ENCODE assay signal across 13 cellular contexts in the genomic region with DNA sequence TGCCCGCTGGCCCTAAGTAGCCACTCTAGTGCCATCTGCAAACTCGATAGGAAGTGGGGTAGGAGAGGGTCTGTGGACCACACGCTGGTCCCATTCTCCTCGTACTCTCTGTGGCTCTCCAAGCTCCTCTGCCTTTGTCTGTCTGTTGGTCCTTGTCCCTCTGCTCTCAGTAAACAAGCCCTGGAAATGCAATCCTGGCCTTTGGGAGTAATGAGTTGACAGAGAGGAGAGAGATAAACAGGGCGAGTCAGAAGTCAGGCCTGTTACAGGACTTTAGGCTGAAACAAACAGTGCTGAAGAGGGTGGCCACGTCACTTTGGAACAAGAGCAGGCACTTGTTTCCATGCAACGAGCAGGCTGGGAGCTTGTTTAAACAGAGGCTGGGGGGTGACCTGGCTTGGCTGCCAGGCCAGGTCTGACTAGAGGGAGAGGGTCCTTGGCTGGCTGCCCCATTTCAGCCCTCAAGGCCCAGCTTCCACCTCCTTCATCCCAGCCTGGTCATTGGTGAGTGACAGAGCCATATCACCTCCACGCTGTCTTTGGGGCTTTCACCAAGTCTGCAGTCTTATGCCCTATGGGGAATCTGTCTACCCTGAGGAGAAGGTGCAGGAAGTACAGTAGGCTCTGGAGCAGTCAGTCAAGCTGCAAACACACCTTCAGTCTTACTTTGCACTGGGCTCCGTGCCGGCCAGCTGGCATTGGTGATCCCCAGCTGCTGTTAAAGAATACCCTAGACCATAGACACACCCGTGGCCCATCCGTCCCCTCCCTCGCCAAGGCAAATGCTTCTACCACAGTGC. TPM values are rescaled to one million over a fixed set of nuclear protein-coding genes. Genes with fewer than 3 reads are reported as not detected.
DNase-seq lines count a peak whose midpoint lies in the region; ATAC-seq, FAIRE-seq and TF ChIP-seq lines count a peak whose summit lies in the region.
"Had no signal": no experiment of that assay in that cellular context is flagged by ENCODE, and none has a peak within 500 bp of the region (broad histone marks: within the 10 kb centered on the region; RNA-seq: fewer than 3 reads in every experiment).

No MANE protein-coding gene starts in this region.

- TF ChIP-seq CTCF in bronchial epithelial cell (IDR thresholded peaks at IDR 0.05; ENCODE audit: insufficient read depth, low read length, severe bottlenecking) (no peak), right lobe of liver (IDR thresholded peaks at IDR 0.05) (no peak), transverse colon (IDR thresholded peaks at IDR 0.05) (no peak), esophagus muscularis mucosa (IDR thresholded peaks at IDR 0.05) (no peak)

- H3K36me3 ChIP-seq in bronchial epithelial cell (ENCODE audit: control insufficient read depth, insufficient read depth, low read length) = peaks cover 14% of the 10 kb centered on the region
- H3K36me3 ChIP-seq in right lobe of liver = peaks cover 0 to 7% (median 3%) of the 10 kb centered on the region in 4 donors
- H3K36me3 ChIP-seq in transverse colon = peaks cover 0 to 8% (median 2%) of the 10 kb centered on the region in 4 donors
- peaks cover 20 to 67% (median 29%) of the 10 kb centered on the region in 4 donors for H3K36me3 ChIP-seq in esophagus muscularis mucosa

- H3K4me1 ChIP-seq in right lobe of liver (peaks cover 1 to 54% (median 25%) of the 10 kb centered on the region in 4 donors), transverse colon (peaks cover 0 to 33% (median 14%) of the 10 kb centered on the region in 4 donors), esophagus muscularis mucosa (peaks cover 14 to 24% (median 19%) of the 10 kb centered on the region in 4 donors)

- H3K27me3 ChIP-seq in bronchial epithelial cell (ENCODE audit: control insufficient read depth, insufficient read depth, low read length) (no peaks in the 10 kb centered on the region), right lobe of liver (no peaks in the 10 kb centered on the region), transverse colon (no peaks in the 10 kb centered on the region), esophagus muscularis mucosa (no peaks in the 10 kb centered on the region)
- H3K27me3 ChIP-seq: adrenal gland had no signal

- intact Hi-C loops in right lobe of liver (cut with DNase I) = no loop called here
- intact Hi-C loops in transverse colon (cut with DNase I; ENCODE audit: low total_unique reads) = no loop called here
- intact Hi-C loops in esophagus muscularis mucosa (cut with DNase I) = no loop called here

- in situ Hi-C loops in transverse colon (cut with MboI; ENCODE audit: low pct_ligation_motif_present in 1 of 4, low pct_unique_long_range_greater_than_20kb in 1 of 4, low sequenced_read_pairs in 3 of 4) = no loop called here

- no peak overlapping the region for H3K4me3 ChIP-seq in bronchial epithelial cell (ENCODE audit: low read depth, low read length)
- H3K4me3 ChIP-seq in right lobe of liver = no peak overlapping the region
- no peak overlapping the region for H3K4me3 ChIP-seq in transverse colon
- no peak overlapping the region for H3K4me3 ChIP-seq in esophagus muscularis mucosa
- H3K4me3 ChIP-seq: adrenal gland, SK-N-MC had no signal

- H3K9me3 ChIP-seq in right lobe of liver (no peaks in the 10 kb centered on the region), transverse colon (no peaks in the 10 kb centered on the region), esophagus muscularis mucosa (no peaks in the 10 kb centered on the region)
- H3K9me3 ChIP-seq: adrenal gland had no signal

- TF ChIP-seq POLR2A in right lobe of liver (IDR thresholded peaks at IDR 0.05) (peak; percentile 28), transverse colon (IDR thresholded peaks at IDR 0.05) (no peak), esophagus muscularis mucosa (IDR thresholded peaks at IDR 0.05; ENCODE audit: low read depth) (no peak)

- peak; percentile 27 for DNase-seq in NCI-H146 treated with DMSO at 0.1 percent for 48 hours (lab: John Stamatoyannopoulos, UW; ENCODE audit: unreplicated experiment)
- peak; percentile 26 for DNase-seq in bronchial epithelial cell (ENCODE audit: low read depth)
- DNase-seq in right lobe of liver = peak; percentile 54 to 87 (median 87)
- DNase-seq in transverse colon = no peak
- DNase-seq in HT-29 (ENCODE audit: low spot score) = no peak
- no peak for DNase-seq in hypothalamus (lab: John Stamatoyannopoulos, UW)
- DNase-seq in esophagus muscularis mucosa (ENCODE audit: extremely low spot score) = no peak
- DNase-seq: activated CD4-positive, alpha-beta memory T cell treated with anti-CD3 and anti-CD28 coated beads, Interleukin-2, amount 10 ng/mL, durations not matched to agents 7 days and 5 days; NCI-H187 treated with DMSO at 0.1 percent for 48 hours had no signal

- peak; percentile 89 to 96 (median 93) for ATAC-seq in right lobe of liver
- ATAC-seq: esophagus mucosa had no signal

- FAIRE-seq in bronchial epithelial cell (lab: Jason Lieb, UNC) = no peak
- FAIRE-seq: G401.6 had no signal

- TF ChIP-seq EP300 in transverse colon (IDR thresholded peaks at IDR 0.05; ENCODE audit: low read depth) (no peak), esophagus muscularis mucosa (IDR thresholded peaks at IDR 0.05) (no peak)

- H3K27ac ChIP-seq in right lobe of liver (peak overlapping the region; percentile 28 to 90 (median 81)), transverse colon (peak overlapping the region; percentile 14 to 62 (median 48)), esophagus muscularis mucosa (replicated peaks in 1 of 4) (peak overlapping the region in 1 of 4 donors; percentile 34)

- 41% methylated on average over 11 of the region's 13 CpGs for WGBS in right lobe of liver (ENCODE audit: insufficient coverage, low coverage, low lambda C conversion rate, missing lambda C conversion rate)
- 64 to 76% methylated on average over 7 to 13 of the region's 13 CpGs for WGBS in transverse colon (ENCODE audit: low coverage in 1 of 2), 2 donors
- WGBS in esophagus muscularis mucosa = 80% methylated on average over 13 of the region's 13 CpGs

RNA-seq across cellular contexts. Expression of a gene that starts 22.6 kb away (rescaled TPM):
- 2.1 and 2.3 TPM in 2 replicates for total RNA-seq in bronchial epithelial cell
- 10 to 100 TPM; 12.6 to 19.2 (median 14.9) TPM for total RNA-seq in right lobe of liver
- 10 to 100 TPM; 13.8 to 45.6 (median 17.2) TPM for total RNA-seq in transverse colon
- 17.2 and 18.4 TPM in 2 replicates for total RNA-seq in HT-29 (2014; rRNA removed; shearing (Covaris generic))
- 10 to 100 TPM; 10.8 to 30.7 (median 17.7) TPM for total RNA-seq in esophagus muscularis mucosa

Comparison
In these comparisons a context has a peak if more than half of its experiments do, and no peak if none do; other contexts are left out.
1. DNase-seq: peak in NCI-H146 treated with DMSO at 0.1 percent for 48 hours (single experiment), bronchial epithelial cell (single experiment) and right lobe of liver (3 of 3); none in transverse colon (single experiment), HT-29 (single experiment), hypothalamus (0 of 51) and esophagus muscularis mucosa (single experiment).